In genomic region chr9:136952876-136953770, GRCh38 we compare ENCODE assay signal across 23 cellular contexts. TPM values are rescaled to one million over a fixed set of nuclear protein-coding genes. Genes with fewer than 3 reads are reported as not detected.
"Had no signal": no experiment of that assay in that cellular context is flagged by ENCODE, and none has a peak within 500 bp of the region (broad histone marks: within the 10 kb centered on the region; RNA-seq: fewer than 3 reads in every experiment).

No MANE protein-coding gene starts in this region.

- ATAC-seq: activated CD8-positive, alpha-beta T cell treated with anti-CD3 and anti-CD28 coated beads, Interleukin-2, amount 10 ng/mL, durations not matched to agents 7 days and 5 days; activated naive CD8-positive, alpha-beta T cell treated with anti-CD3 and anti-CD28 coated beads, Interleukin-2, amount 50 U/mL, for 24 hours; body of pancreas; effector memory CD8-positive, alpha-beta T cell; gastrocnemius medialis; natural killer cell; sciatic nerve had no signal

- H3K4me3 ChIP-seq: body of pancreas, esophagus muscularis mucosa, gastrocnemius medialis had no signal

- H3K27me3 ChIP-seq: body of pancreas, dorsolateral prefrontal cortex, esophagus muscularis mucosa, gastrocnemius medialis had no signal

- H3K27ac ChIP-seq: esophagus muscularis mucosa, gastrocnemius medialis, parathyroid adenoma had no signal

- H3K9ac ChIP-seq: parathyroid adenoma, SK-N-SH had no signal

- H3K79me2 ChIP-seq: parathyroid adenoma had no signal

- H3K9me3 ChIP-seq: body of pancreas, esophagus muscularis mucosa, gastrocnemius medialis, SK-N-SH had no signal

- H3K36me3 ChIP-seq: esophagus muscularis mucosa, gastrocnemius medialis had no signal

- H3K4me2 ChIP-seq: SK-N-SH had no signal

- H3K4me1 ChIP-seq: parathyroid adenoma had no signal

- FAIRE-seq: colon, endothelial cell of umbilical vein, islet of Langerhans, small intestine had no signal

- DNase-seq: activated CD4-positive, alpha-beta T cell treated with anti-CD3 and anti-CD28 coated beads for 1 hour; activated CD4-positive, alpha-beta T cell treated with anti-CD3 and anti-CD28 coated beads, Interleukin-2, amount 50 U/mL, for 1 hour; activated CD8-positive, alpha-beta T cell treated with anti-CD3 and anti-CD28 coated beads, Interleukin-2, amount 10 ng/mL, durations not matched to agents 7 days and 5 days; activated gamma-delta T cell; activated naive CD4-positive, alpha-beta T cell treated with anti-CD3 and anti-CD28 coated beads, Interleukin-2, amount 50 U/mL, for 16 hours; activated naive CD8-positive, alpha-beta T cell treated with anti-CD3 and anti-CD28 coated beads, Interleukin-2, amount 50 U/mL, for 24 hours; body of pancreas; dorsolateral prefrontal cortex; effector memory CD8-positive, alpha-beta T cell; gastrocnemius medialis; mammary epithelial cell; natural killer cell; small intestine; stimulated activated CD4-positive, alpha-beta T cell treated with anti-CD3 and anti-CD28 coated beads, Interleukin-4, amount 100 ng/mL, for 1 hour; stimulated activated naive CD4-positive, alpha-beta T cell had no signal

- H2AFZ ChIP-seq: parathyroid adenoma had no signal

RNA-seq across cellular contexts. Expression of gene LCN12, which starts 1.1 kb away (rescaled TPM):
- total RNA-seq: esophagus muscularis mucosa, gastrocnemius medialis had no signal

RNA-seq across cellular contexts. Expression of gene C8G, which starts 8.1 kb away (rescaled TPM):
- total RNA-seq: body of pancreas, esophagus muscularis mucosa, sciatic nerve had no signal

RNA-seq across cellular contexts. Expression of gene PTGDS, which starts 24.2 kb away (rescaled TPM):
- total RNA-seq: endothelial cell of umbilical vein had no signal
- polyA plus RNA-seq: endothelial cell of umbilical vein, mammary epithelial cell, SK-N-SH had no signal

RNA-seq across cellular contexts. Expression of gene LCNL1, which starts 29.7 kb away (rescaled TPM):
- total RNA-seq: activated CD8-positive, alpha-beta T cell treated with anti-CD3 and anti-CD28 coated beads, Interleukin-2, amount 10 ng/mL, durations not matched to agents 7 days and 5 days; activated T-helper 1 cell treated with anti-CD3 and anti-CD28 coated beads, Interleukin-12 subunit alpha, Interleukin-12 subunit beta, Interleukin-2, Interleukin-4 antibody, amounts not matched to agents 30 ng/mL and 10 ng/mL and 1 ng/mL, durations not matched to agents 14 hours and 24 hours and 36 hours; body of pancreas; endothelial cell of umbilical vein had no signal
- polyA plus RNA-seq: endothelial cell of umbilical vein, mammary epithelial cell, SK-N-SH had no signal
